Comparison of ENCODE assay signal across 1 cellular context in the genomic region with DNA sequence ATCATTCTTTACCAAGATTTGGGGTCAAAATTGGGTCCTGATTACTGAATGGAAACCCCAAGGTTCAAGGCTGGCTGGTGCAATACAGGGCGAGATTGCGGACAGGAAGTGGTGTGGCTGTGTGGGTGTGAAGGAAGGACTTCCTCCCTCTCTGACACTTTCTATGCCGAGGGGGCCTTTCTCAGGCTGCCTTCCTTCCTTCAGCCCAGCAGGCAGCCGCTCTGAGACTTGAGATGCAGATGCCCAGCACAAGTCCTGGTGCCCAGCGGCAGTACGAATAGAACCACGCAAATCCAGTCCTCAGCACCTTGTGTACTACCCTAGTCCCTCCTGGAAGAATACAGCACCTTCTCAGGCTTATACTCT.
TF ChIP-seq lines count a peak whose summit lies in the region.

No MANE protein-coding gene starts in this region.

TF ChIP-seq in GM23338, 12 proteins besides CTCF, POLR2A, EP300 and RAD21 (continued from another document):
- TF ChIP-seq, protein P1, sequence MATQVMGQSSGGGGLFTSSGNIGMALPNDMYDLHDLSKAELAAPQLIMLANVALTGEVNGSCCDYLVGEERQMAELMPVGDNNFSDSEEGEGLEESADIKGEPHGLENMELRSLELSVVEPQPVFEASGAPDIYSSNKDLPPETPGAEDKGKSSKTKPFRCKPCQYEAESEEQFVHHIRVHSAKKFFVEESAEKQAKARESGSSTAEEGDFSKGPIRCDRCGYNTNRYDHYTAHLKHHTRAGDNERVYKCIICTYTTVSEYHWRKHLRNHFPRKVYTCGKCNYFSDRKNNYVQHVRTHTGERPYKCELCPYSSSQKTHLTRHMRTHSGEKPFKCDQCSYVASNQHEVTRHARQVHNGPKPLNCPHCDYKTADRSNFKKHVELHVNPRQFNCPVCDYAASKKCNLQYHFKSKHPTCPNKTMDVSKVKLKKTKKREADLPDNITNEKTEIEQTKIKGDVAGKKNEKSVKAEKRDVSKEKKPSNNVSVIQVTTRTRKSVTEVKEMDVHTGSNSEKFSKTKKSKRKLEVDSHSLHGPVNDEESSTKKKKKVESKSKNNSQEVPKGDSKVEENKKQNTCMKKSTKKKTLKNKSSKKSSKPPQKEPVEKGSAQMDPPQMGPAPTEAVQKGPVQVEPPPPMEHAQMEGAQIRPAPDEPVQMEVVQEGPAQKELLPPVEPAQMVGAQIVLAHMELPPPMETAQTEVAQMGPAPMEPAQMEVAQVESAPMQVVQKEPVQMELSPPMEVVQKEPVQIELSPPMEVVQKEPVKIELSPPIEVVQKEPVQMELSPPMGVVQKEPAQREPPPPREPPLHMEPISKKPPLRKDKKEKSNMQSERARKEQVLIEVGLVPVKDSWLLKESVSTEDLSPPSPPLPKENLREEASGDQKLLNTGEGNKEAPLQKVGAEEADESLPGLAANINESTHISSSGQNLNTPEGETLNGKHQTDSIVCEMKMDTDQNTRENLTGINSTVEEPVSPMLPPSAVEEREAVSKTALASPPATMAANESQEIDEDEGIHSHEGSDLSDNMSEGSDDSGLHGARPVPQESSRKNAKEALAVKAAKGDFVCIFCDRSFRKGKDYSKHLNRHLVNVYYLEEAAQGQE (IDR thresholded peaks at IDR 0.05; ENCODE audit: unreplicated experiment): no peak
- no peak for TF ChIP-seq ZNF331 (CRISPR knock-in tag; IDR thresholded peaks at IDR 0.05; ENCODE audit: low read depth)
- TF ChIP-seq, protein P2, sequence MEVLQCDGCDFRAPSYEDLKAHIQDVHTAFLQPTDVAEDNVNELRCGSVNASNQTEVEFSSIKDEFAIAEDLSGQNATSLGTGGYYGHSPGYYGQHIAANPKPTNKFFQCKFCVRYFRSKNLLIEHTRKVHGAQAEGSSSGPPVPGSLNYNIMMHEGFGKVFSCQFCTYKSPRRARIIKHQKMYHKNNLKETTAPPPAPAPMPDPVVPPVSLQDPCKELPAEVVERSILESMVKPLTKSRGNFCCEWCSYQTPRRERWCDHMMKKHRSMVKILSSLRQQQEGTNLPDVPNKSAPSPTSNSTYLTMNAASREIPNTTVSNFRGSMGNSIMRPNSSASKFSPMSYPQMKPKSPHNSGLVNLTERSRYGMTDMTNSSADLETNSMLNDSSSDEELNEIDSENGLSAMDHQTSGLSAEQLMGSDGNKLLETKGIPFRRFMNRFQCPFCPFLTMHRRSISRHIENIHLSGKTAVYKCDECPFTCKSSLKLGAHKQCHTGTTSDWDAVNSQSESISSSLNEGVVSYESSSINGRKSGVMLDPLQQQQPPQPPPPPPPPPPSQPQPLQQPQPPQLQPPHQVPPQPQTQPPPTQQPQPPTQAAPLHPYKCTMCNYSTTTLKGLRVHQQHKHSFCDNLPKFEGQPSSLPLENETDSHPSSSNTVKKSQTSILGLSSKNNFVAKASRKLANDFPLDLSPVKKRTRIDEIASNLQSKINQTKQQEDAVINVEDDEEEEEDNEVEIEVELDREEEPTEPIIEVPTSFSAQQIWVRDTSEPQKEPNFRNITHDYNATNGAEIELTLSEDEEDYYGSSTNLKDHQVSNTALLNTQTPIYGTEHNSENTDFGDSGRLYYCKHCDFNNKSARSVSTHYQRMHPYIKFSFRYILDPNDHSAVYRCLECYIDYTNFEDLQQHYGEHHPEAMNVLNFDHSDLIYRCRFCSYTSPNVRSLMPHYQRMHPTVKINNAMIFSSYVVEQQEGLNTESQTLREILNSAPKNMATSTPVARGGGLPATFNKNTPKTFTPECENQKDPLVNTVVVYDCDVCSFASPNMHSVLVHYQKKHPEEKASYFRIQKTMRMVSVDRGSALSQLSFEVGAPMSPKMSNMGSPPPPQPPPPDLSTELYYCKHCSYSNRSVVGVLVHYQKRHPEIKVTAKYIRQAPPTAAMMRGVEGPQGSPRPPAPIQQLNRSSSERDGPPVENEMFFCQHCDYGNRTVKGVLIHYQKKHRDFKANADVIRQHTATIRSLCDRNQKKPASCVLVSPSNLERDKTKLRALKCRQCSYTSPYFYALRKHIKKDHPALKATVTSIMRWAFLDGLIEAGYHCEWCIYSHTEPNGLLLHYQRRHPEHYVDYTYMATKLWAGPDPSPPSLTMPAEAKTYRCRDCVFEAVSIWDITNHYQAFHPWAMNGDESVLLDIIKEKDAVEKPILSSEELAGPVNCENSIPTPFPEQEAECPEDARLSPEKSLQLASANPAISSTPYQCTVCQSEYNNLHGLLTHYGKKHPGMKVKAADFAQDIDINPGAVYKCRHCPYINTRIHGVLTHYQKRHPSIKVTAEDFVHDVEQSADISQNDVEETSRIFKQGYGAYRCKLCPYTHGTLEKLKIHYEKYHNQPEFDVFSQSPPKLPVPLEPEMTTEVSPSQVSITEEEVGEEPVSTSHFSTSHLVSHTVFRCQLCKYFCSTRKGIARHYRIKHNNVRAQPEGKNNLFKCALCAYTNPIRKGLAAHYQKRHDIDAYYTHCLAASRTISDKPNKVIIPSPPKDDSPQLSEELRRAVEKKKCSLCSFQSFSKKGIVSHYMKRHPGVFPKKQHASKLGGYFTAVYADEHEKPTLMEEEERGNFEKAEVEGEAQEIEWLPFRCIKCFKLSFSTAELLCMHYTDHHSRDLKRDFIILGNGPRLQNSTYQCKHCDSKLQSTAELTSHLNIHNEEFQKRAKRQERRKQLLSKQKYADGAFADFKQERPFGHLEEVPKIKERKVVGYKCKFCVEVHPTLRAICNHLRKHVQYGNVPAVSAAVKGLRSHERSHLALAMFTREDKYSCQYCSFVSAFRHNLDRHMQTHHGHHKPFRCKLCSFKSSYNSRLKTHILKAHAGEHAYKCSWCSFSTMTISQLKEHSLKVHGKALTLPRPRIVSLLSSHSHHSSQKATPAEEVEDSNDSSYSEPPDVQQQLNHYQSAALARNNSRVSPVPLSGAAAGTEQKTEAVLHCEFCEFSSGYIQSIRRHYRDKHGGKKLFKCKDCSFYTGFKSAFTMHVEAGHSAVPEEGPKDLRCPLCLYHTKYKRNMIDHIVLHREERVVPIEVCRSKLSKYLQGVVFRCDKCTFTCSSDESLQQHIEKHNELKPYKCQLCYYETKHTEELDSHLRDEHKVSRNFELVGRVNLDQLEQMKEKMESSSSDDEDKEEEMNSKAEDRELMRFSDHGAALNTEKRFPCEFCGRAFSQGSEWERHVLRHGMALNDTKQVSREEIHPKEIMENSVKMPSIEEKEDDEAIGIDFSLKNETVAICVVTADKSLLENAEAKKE (CRISPR knock-in tag; IDR thresholded peaks at IDR 0.05): no peak
- TF ChIP-seq NANOG (IDR thresholded peaks at IDR 0.05; ENCODE audit: borderline replicate concordance): no peak
- no peak for TF ChIP-seq CREB1 (CRISPR knock-in tag; IDR thresholded peaks at IDR 0.05; ENCODE audit: low read depth)
- TF ChIP-seq ZNF114 (CRISPR knock-in tag; IDR thresholded peaks at IDR 0.05): no peak
- TF ChIP-seq JUNB (IDR thresholded peaks at IDR 0.05; ENCODE audit: unreplicated experiment): no peak
- TF ChIP-seq STAT1 (IDR thresholded peaks at IDR 0.05; ENCODE audit: unreplicated experiment): no peak
- no peak for TF ChIP-seq EZH2 (IDR thresholded peaks at IDR 0.05; ENCODE audit: low read depth, unreplicated experiment)
- no peak for TF ChIP-seq POLR2AphosphoS5 (IDR thresholded peaks at IDR 0.05; ENCODE audit: low read depth)
TF ChIP-seq in GM23338: peak in this region for 0.
